In the genomic region with DNA sequence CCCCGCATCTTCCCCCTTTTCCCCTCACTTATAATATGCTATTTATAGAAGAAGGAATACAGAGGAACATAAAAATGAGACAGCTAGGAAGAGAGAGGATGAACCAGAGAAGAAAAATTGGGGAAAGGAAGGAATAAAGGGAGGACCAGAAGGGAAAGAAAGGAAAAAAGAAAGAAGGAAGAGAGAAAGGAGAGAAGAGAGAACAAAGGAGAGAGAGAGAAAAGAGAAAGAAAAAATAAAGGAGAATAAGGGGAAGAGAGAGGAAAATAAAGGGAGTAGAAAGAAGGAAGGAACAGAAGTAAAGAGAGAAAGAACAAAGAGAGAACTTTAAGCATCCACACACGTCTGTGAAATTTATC, we compare ENCODE assay signal across 27 cellular contexts.
"Had no signal": no experiment of that assay in that cellular context is flagged by ENCODE, and none has a peak within 500 bp of the region (broad histone marks: within the 10 kb centered on the region; RNA-seq: fewer than 3 reads in every experiment).

No MANE protein-coding gene starts in this region.

- DNase-seq: activated B cell treated with CpG ODN at 0.5 μM for 24 hours; activated CD4-positive, alpha-beta T cell treated with anti-CD3 and anti-CD28 coated beads for 1 hour; activated CD4-positive, alpha-beta T cell treated with anti-CD3 and anti-CD28 coated beads, Interleukin-2, amount 10 ng/mL, durations not matched to agents 24 days and 14 days; activated CD4-positive, alpha-beta T cell treated with anti-CD3 and anti-CD28 coated beads, Interleukin-2, amount 50 U/mL, for 48 hours; activated CD8-positive, alpha-beta memory T cell treated with anti-CD3 and anti-CD28 coated beads, Interleukin-2, amount 10 ng/mL, durations not matched to agents 7 days and 5 days; activated effector memory CD4-positive, alpha-beta T cell treated with anti-CD3 and anti-CD28 coated beads, Interleukin-2, amount 50 U/mL, for 16 hours; activated naive CD4-positive, alpha-beta T cell treated with Interleukin-2 at 50 U/mL for 16 hours; activated naive CD8-positive, alpha-beta T cell treated with anti-CD3 and anti-CD28 coated beads, Interleukin-2, amount 50 U/mL, for 24 hours; activated T-cell treated with anti-CD3 and anti-CD28 coated beads, Interleukin-2, amount 50 U/mL, for 4 hours; amniotic stem cell; brain microvascular endothelial cell; KG1; NCI-H1092; NCI-H1417; NCI-H1694; NCI-H2029; NCI-H2107; NCI-H345; NCI-H510A; PC-9; SHP77 treated with DMSO at 0.1 percent for 48 hours; T-cell; T-helper 2 cell; T1000 had no signal

- H3K27ac ChIP-seq: brain microvascular endothelial cell, cardiac muscle cell, PC-9 had no signal

- H3K4me1 Mint-ChIP-seq: activated B cell treated with CpG ODN at 0.5 μM for 24 hours; activated CD4-positive, alpha-beta T cell treated with anti-CD3 and anti-CD28 coated beads, Interleukin-2, amount 10 ng/mL, durations not matched to agents 24 days and 14 days; activated CD8-positive, alpha-beta memory T cell treated with anti-CD3 and anti-CD28 coated beads, Interleukin-2, amount 10 ng/mL, durations not matched to agents 7 days and 5 days; activated naive CD8-positive, alpha-beta T cell treated with anti-CD3 and anti-CD28 coated beads, Interleukin-2, amount 50 U/mL, for 24 hours; T-cell had no signal

- H3K36me3 ChIP-seq: brain microvascular endothelial cell, cardiac muscle cell had no signal

- H3K4me2 ChIP-seq: PC-9 had no signal

- H3K4me3 ChIP-seq: cardiac muscle cell, PC-9, SK-N-MC had no signal

- ATAC-seq: activated CD8-positive, alpha-beta memory T cell treated with anti-CD3 and anti-CD28 coated beads, Interleukin-2, amount 10 ng/mL, durations not matched to agents 7 days and 5 days; activated naive CD4-positive, alpha-beta T cell treated with anti-CD3 and anti-CD28 coated beads, Interleukin-2, amount 50 U/mL, for 72 hours; activated naive CD8-positive, alpha-beta T cell treated with anti-CD3 and anti-CD28 coated beads, Interleukin-2, amount 50 U/mL, for 24 hours; activated T-cell treated with anti-CD3 and anti-CD28 coated beads, Interleukin-2, amount 50 U/mL, for 4 hours; T-cell had no signal

- H3K27ac Mint-ChIP-seq: activated B cell treated with CpG ODN at 0.5 μM for 24 hours; activated CD4-positive, alpha-beta T cell treated with anti-CD3 and anti-CD28 coated beads, Interleukin-2, amount 10 ng/mL, durations not matched to agents 24 days and 14 days; activated CD8-positive, alpha-beta memory T cell treated with anti-CD3 and anti-CD28 coated beads, Interleukin-2, amount 10 ng/mL, durations not matched to agents 7 days and 5 days; activated naive CD4-positive, alpha-beta T cell treated with anti-CD3 and anti-CD28 coated beads, Interleukin-2, amount 50 U/mL, for 72 hours; activated naive CD8-positive, alpha-beta T cell treated with anti-CD3 and anti-CD28 coated beads, Interleukin-2, amount 50 U/mL, for 24 hours; T-cell had no signal

- H3K27me3 ChIP-seq: cardiac muscle cell had no signal

- H3K36me3 Mint-ChIP-seq: activated CD8-positive, alpha-beta memory T cell treated with anti-CD3 and anti-CD28 coated beads, Interleukin-2, amount 10 ng/mL, durations not matched to agents 7 days and 5 days; activated naive CD4-positive, alpha-beta T cell treated with anti-CD3 and anti-CD28 coated beads, Interleukin-2, amount 50 U/mL, for 72 hours; T-cell had no signal

- H2AFZ ChIP-seq: PC-9 had no signal

- H3K9me3 Mint-ChIP-seq: activated B cell treated with CpG ODN at 0.5 μM for 24 hours; activated CD4-positive, alpha-beta T cell treated with anti-CD3 and anti-CD28 coated beads, Interleukin-2, amount 10 ng/mL, durations not matched to agents 24 days and 14 days; activated naive CD4-positive, alpha-beta T cell treated with anti-CD3 and anti-CD28 coated beads, Interleukin-2, amount 50 U/mL, for 72 hours; activated naive CD8-positive, alpha-beta T cell treated with anti-CD3 and anti-CD28 coated beads, Interleukin-2, amount 50 U/mL, for 24 hours; activated T-cell treated with anti-CD3 and anti-CD28 coated beads, Interleukin-2, amount 50 U/mL, for 4 hours; T-cell had no signal

- H3K4me3 Mint-ChIP-seq: activated B cell treated with CpG ODN at 0.5 μM for 24 hours; activated CD4-positive, alpha-beta T cell treated with anti-CD3 and anti-CD28 coated beads, Interleukin-2, amount 10 ng/mL, durations not matched to agents 24 days and 14 days; activated CD8-positive, alpha-beta memory T cell treated with anti-CD3 and anti-CD28 coated beads, Interleukin-2, amount 10 ng/mL, durations not matched to agents 7 days and 5 days; activated naive CD8-positive, alpha-beta T cell treated with anti-CD3 and anti-CD28 coated beads, Interleukin-2, amount 50 U/mL, for 24 hours; activated T-cell treated with anti-CD3 and anti-CD28 coated beads, Interleukin-2, amount 50 U/mL, for 4 hours; T-cell had no signal
